ENCODE assay signal across 1 cellular context in the genomic region with DNA sequence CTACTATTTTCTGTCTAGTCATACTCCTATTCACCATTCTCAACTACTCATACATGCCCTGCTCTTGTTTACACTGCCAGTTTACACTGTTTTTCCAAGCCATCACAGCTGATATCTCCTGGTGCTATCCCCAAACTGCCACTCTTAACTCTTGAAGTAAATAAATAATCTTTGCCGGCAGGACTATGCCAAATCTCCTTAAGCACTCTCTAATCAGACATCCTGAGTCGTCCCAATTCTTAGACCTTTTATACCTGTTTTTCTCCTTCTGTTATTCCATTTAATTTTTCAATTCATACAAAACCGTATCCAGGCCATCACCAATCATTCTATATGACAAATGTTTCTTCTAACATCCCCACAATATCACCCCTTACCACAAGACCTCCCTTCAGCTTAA.
TF ChIP-seq lines count a peak whose summit lies in the region.

No MANE protein-coding gene starts in this region.

TF ChIP-seq in A549, 52 proteins besides CTCF, POLR2A, EP300 and RAD21:
- peak; percentile 51 for TF ChIP-seq MAFK (IDR thresholded peaks at IDR 0.05; ENCODE audit: partially characterized antibody)
